1 cellular context compared by ENCODE assay signal in the genomic region with DNA sequence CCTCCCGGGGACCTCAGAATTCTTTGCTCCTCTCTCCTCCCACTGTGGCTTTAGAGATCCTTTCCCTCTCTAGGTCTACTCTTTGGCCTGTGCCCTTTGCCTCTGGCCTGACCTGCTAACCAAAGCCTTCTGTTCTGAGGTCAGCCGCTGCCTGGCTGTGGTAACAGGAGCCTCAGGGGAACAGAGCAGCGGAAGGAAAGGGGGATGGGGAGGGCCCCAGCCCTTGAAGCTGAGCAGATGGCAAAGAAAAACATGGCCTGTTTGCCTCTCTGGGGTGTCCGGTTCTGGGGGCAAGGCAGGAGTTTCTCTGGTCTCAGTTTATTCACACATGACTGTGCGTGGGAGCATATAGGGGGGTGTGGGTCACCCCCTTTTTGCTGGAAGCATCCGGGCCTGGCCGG.
TF ChIP-seq lines count a peak whose summit lies in the region.

No MANE protein-coding gene starts in this region.

TF ChIP-seq in HepG2, 621 proteins besides CTCF, POLR2A, EP300 and RAD21 (continued from another document and continues in another):
- TF ChIP-seq CREM (IDR thresholded peaks at IDR 0.05) (peak; percentile 65; the same call in 1 of the 2 replicates), CREM (CRISPR knock-in tag; IDR thresholded peaks at IDR 0.05) (no peak), SMYD3 (CRISPR knock-in tag; IDR thresholded peaks at IDR 0.05) (no peak), ZNF724P (CRISPR knock-in tag; IDR thresholded peaks at IDR 0.05; ENCODE audit: borderline replicate concordance) (peak; percentile 68; the same call in 1 of the 2 replicates), ZNF775 (CRISPR knock-in tag; IDR thresholded peaks at IDR 0.05; ENCODE audit: borderline replicate concordance) (no peak), SP1 (IDR thresholded peaks at IDR 0.05) (no peak), SP1 (CRISPR knock-in tag; IDR thresholded peaks at IDR 0.05) (peak; percentile 50; the same call in 1 of the 2 replicates), ATM (IDR thresholded peaks at IDR 0.05; ENCODE audit: borderline replicate concordance) (no peak), EEA1 (CRISPR knock-in tag; IDR thresholded peaks at IDR 0.05; ENCODE audit: borderline replicate concordance) (no peak), SRSF9 (IDR thresholded peaks at IDR 0.05; ENCODE audit: borderline replicate concordance, insufficient read depth, low read depth, low read length, poor library complexity, severe bottlenecking) (no peak), KAT8 (CRISPR knock-in tag; IDR thresholded peaks at IDR 0.05) (peak; percentile 55; the same call in 1 of the 2 replicates), ZNF501 (CRISPR knock-in tag; IDR thresholded peaks at IDR 0.05) (no peak), ZNF792 (CRISPR knock-in tag; IDR thresholded peaks at IDR 0.05) (peak; percentile 84; the same call in 1 of the 2 replicates), ZSCAN25 (CRISPR knock-in tag; IDR thresholded peaks at IDR 0.05) (peak; percentile 40; the same call in 1 of the 2 replicates), ZSCAN12 (CRISPR knock-in tag; IDR thresholded peaks at IDR 0.05) (no peak), ZNF569 (CRISPR knock-in tag; IDR thresholded peaks at IDR 0.05; ENCODE audit: borderline replicate concordance) (no peak), XRCC5 (optimal IDR thresholded peaks at IDR 0.05; ENCODE audit: low read length) (peak; percentile 85), ZZZ3 (CRISPR knock-in tag; IDR thresholded peaks at IDR 0.05; ENCODE audit: borderline replicate concordance) (no peak), MXI1 (IDR thresholded peaks at IDR 0.05; ENCODE audit: borderline replicate concordance, low read depth, low read length) (no peak; the same call in 2 of the 3 replicates), KAT7 (CRISPR knock-in tag; IDR thresholded peaks at IDR 0.05; ENCODE audit: borderline replicate concordance) (no peak), SSRP1 (CRISPR knock-in tag; IDR thresholded peaks at IDR 0.05) (peak; percentile 79; the same call in 1 of the 2 replicates), ZNF883 (CRISPR knock-in tag; IDR thresholded peaks at IDR 0.05; ENCODE audit: not compliant biosample characterization) (no peak), NPAS2 (CRISPR knock-in tag; IDR thresholded peaks at IDR 0.05; ENCODE audit: borderline replicate concordance) (no peak), ZNF782 (CRISPR knock-in tag; IDR thresholded peaks at IDR 0.05; ENCODE audit: borderline replicate concordance) (no peak), ZFP62 (CRISPR knock-in tag; IDR thresholded peaks at IDR 0.05) (no peak), ZNF644 (CRISPR knock-in tag; IDR thresholded peaks at IDR 0.05; ENCODE audit: low read depth) (peak; percentile 72; the same call in 1 of the 2 replicates), ZNF232 (CRISPR knock-in tag; IDR thresholded peaks at IDR 0.05; ENCODE audit: borderline replicate concordance) (no peak), NCOA1 (CRISPR knock-in tag; IDR thresholded peaks at IDR 0.05) (no peak), TOPORS (CRISPR knock-in tag; IDR thresholded peaks at IDR 0.05) (no peak), IRF2 (CRISPR knock-in tag; IDR thresholded peaks at IDR 0.05) (peak; percentile 79), RXRB (CRISPR knock-in tag; IDR thresholded peaks at IDR 0.05; ENCODE audit: borderline replicate concordance) (peak; percentile 92), HOXA7 (CRISPR knock-in tag; IDR thresholded peaks at IDR 0.05) (no peak), ADNP (CRISPR knock-in tag; IDR thresholded peaks at IDR 0.05) (no peak), MTF1 (CRISPR knock-in tag; IDR thresholded peaks at IDR 0.05) (no peak), HMG20A (CRISPR knock-in tag; IDR thresholded peaks at IDR 0.05; ENCODE audit: borderline replicate concordance) (peak; percentile 74; the same call in 1 of the 2 replicates), JUNB (CRISPR knock-in tag; IDR thresholded peaks at IDR 0.05; ENCODE audit: borderline replicate concordance) (no peak), CENPT (CRISPR knock-in tag; IDR thresholded peaks at IDR 0.05; ENCODE audit: low read depth) (no peak), ZNF331 (CRISPR knock-in tag; IDR thresholded peaks at IDR 0.05) (peak; percentile 85), ZNF136 (CRISPR knock-in tag; IDR thresholded peaks at IDR 0.05; ENCODE audit: low read depth) (0 out of 2 replicates have a peak, but pooled peaks have one; percentile 39), FOXK1 (CRISPR knock-in tag; IDR thresholded peaks at IDR 0.05; ENCODE audit: borderline replicate concordance, low read depth) (peak; percentile 14; the same call in 1 of the 2 replicates), RFXAP (CRISPR knock-in tag; IDR thresholded peaks at IDR 0.05; ENCODE audit: borderline replicate concordance) (peak; percentile 67; the same call in 1 of the 2 replicates)
- TF ChIP-seq, protein P1, sequence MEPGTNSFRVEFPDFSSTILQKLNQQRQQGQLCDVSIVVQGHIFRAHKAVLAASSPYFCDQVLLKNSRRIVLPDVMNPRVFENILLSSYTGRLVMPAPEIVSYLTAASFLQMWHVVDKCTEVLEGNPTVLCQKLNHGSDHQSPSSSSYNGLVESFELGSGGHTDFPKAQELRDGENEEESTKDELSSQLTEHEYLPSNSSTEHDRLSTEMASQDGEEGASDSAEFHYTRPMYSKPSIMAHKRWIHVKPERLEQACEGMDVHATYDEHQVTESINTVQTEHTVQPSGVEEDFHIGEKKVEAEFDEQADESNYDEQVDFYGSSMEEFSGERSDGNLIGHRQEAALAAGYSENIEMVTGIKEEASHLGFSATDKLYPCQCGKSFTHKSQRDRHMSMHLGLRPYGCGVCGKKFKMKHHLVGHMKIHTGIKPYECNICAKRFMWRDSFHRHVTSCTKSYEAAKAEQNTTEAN (CRISPR knock-in tag; conservative IDR thresholded peaks at IDR 0.05), result no peak
- TF ChIP-seq, protein P2, sequence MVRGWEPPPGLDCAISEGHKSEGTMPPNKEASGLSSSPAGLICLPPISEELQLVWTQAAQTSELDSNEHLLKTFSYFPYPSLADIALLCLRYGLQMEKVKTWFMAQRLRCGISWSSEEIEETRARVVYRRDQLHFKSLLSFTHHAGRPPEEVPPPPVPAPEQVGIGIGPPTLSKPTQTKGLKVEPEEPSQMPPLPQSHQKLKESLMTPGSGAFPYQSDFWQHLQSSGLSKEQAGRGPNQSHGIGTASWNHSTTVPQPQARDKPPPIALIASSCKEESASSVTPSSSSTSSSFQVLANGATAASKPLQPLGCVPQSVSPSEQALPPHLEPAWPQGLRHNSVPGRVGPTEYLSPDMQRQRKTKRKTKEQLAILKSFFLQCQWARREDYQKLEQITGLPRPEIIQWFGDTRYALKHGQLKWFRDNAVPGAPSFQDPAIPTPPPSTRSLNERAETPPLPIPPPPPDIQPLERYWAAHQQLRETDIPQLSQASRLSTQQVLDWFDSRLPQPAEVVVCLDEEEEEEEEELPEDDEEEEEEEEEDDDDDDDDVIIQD (CRISPR knock-in tag; IDR thresholded peaks at IDR 0.05; ENCODE audit: low read depth), result peak; percentile 91
- TF ChIP-seq, protein P3, sequence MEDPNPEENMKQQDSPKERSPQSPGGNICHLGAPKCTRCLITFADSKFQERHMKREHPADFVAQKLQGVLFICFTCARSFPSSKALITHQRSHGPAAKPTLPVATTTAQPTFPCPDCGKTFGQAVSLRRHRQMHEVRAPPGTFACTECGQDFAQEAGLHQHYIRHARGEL (CRISPR knock-in tag; IDR thresholded peaks at IDR 0.05), result no peak
- TF ChIP-seq, protein P4, sequence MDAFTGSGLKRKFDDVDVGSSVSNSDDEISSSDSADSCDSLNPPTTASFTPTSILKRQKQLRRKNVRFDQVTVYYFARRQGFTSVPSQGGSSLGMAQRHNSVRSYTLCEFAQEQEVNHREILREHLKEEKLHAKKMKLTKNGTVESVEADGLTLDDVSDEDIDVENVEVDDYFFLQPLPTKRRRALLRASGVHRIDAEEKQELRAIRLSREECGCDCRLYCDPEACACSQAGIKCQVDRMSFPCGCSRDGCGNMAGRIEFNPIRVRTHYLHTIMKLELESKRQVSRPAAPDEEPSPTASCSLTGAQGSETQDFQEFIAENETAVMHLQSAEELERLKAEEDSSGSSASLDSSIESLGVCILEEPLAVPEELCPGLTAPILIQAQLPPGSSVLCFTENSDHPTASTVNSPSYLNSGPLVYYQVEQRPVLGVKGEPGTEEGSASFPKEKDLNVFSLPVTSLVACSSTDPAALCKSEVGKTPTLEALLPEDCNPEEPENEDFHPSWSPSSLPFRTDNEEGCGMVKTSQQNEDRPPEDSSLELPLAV (CRISPR knock-in tag; conservative IDR thresholded peaks at IDR 0.05; ENCODE audit: low read depth), result no peak
- TF ChIP-seq, protein P5, sequence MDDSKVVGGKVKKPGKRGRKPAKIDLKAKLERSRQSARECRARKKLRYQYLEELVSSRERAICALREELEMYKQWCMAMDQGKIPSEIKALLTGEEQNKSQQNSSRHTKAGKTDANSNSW (CRISPR knock-in tag; IDR thresholded peaks at IDR 0.05; ENCODE audit: borderline replicate concordance), result no peak
- TF ChIP-seq, protein P6, sequence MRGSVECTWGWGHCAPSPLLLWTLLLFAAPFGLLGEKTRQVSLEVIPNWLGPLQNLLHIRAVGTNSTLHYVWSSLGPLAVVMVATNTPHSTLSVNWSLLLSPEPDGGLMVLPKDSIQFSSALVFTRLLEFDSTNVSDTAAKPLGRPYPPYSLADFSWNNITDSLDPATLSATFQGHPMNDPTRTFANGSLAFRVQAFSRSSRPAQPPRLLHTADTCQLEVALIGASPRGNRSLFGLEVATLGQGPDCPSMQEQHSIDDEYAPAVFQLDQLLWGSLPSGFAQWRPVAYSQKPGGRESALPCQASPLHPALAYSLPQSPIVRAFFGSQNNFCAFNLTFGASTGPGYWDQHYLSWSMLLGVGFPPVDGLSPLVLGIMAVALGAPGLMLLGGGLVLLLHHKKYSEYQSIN (CRISPR knock-in tag; IDR thresholded peaks at IDR 0.05; ENCODE audit: borderline replicate concordance), result no peak
- TF ChIP-seq, protein P7, sequence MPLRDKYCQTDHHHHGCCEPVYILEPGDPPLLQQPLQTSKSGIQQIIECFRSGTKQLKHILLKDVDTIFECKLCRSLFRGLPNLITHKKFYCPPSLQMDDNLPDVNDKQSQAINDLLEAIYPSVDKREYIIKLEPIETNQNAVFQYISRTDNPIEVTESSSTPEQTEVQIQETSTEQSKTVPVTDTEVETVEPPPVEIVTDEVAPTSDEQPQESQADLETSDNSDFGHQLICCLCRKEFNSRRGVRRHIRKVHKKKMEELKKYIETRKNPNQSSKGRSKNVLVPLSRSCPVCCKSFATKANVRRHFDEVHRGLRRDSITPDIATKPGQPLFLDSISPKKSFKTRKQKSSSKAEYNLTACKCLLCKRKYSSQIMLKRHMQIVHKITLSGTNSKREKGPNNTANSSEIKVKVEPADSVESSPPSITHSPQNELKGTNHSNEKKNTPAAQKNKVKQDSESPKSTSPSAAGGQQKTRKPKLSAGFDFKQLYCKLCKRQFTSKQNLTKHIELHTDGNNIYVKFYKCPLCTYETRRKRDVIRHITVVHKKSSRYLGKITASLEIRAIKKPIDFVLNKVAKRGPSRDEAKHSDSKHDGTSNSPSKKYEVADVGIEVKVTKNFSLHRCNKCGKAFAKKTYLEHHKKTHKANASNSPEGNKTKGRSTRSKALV (CRISPR knock-in tag; IDR thresholded peaks at IDR 0.05), result 0 out of 2 replicates have a peak, but pooled peaks have one; percentile 50
- TF ChIP-seq, protein P8, sequence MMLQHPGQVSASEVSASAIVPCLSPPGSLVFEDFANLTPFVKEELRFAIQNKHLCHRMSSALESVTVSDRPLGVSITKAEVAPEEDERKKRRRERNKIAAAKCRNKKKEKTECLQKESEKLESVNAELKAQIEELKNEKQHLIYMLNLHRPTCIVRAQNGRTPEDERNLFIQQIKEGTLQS (CRISPR knock-in tag; IDR thresholded peaks at IDR 0.05), result no peak
- TF ChIP-seq, protein P9, sequence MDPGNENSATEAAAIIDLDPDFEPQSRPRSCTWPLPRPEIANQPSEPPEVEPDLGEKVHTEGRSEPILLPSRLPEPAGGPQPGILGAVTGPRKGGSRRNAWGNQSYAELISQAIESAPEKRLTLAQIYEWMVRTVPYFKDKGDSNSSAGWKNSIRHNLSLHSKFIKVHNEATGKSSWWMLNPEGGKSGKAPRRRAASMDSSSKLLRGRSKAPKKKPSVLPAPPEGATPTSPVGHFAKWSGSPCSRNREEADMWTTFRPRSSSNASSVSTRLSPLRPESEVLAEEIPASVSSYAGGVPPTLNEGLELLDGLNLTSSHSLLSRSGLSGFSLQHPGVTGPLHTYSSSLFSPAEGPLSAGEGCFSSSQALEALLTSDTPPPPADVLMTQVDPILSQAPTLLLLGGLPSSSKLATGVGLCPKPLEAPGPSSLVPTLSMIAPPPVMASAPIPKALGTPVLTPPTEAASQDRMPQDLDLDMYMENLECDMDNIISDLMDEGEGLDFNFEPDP (CRISPR knock-in tag; conservative IDR thresholded peaks at IDR 0.05), result no peak
- TF ChIP-seq, protein P10, sequence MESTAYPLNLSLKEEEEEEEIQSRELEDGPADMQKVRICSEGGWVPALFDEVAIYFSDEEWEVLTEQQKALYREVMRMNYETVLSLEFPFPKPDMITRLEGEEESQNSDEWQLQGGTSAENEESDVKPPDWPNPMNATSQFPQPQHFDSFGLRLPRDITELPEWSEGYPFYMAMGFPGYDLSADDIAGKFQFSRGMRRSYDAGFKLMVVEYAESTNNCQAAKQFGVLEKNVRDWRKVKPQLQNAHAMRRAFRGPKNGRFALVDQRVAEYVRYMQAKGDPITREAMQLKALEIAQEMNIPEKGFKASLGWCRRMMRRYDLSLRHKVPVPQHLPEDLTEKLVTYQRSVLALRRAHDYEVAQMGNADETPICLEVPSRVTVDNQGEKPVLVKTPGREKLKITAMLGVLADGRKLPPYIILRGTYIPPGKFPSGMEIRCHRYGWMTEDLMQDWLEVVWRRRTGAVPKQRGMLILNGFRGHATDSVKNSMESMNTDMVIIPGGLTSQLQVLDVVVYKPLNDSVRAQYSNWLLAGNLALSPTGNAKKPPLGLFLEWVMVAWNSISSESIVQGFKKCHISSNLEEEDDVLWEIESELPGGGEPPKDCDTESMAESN (CRISPR knock-in tag; conservative IDR thresholded peaks at IDR 0.05), result peak; percentile 57; the same call in 1 of the 2 replicates
- TF ChIP-seq, protein P11, sequence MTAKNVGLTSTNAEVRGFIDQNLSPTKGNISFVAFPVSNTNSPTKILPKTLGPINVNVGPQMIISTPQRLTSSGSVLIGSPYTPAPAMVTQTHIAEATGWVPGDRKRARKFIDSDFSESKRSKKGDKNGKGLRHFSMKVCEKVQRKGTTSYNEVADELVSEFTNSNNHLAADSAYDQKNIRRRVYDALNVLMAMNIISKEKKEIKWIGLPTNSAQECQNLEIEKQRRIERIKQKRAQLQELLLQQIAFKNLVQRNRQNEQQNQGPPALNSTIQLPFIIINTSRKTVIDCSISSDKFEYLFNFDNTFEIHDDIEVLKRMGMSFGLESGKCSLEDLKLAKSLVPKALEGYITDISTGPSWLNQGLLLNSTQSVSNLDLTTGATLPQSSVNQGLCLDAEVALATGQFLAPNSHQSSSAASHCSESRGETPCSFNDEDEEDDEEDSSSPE (CRISPR knock-in tag; IDR thresholded peaks at IDR 0.05), result no peak
- TF ChIP-seq, protein P12, sequence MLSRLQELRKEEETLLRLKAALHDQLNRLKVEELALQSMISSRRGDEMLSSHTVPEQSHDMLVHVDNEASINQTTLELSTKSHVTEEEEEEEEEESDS (CRISPR knock-in tag; IDR thresholded peaks at IDR 0.05; ENCODE audit: borderline replicate concordance), result no peak
- TF ChIP-seq, protein P13, sequence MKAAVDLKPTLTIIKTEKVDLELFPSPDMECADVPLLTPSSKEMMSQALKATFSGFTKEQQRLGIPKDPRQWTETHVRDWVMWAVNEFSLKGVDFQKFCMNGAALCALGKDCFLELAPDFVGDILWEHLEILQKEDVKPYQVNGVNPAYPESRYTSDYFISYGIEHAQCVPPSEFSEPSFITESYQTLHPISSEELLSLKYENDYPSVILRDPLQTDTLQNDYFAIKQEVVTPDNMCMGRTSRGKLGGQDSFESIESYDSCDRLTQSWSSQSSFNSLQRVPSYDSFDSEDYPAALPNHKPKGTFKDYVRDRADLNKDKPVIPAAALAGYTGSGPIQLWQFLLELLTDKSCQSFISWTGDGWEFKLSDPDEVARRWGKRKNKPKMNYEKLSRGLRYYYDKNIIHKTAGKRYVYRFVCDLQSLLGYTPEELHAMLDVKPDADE (CRISPR knock-in tag; IDR thresholded peaks at IDR 0.05), result no peak
